In genomic region chr14:90388437-90388836, GRCh38 we compare ENCODE assay signal across 1 cellular context.
TF ChIP-seq lines count a peak whose summit lies in the region.

No MANE protein-coding gene starts in this region.

TF ChIP-seq in SK-N-SH, 30 proteins besides CTCF, POLR2A, EP300 and RAD21 (continued from another document):
- TF ChIP-seq REST (IDR thresholded peaks at IDR 0.05; ENCODE audit: low read depth, low read length) (no peak), SIN3A (IDR thresholded peaks at IDR 0.05; ENCODE audit: borderline replicate concordance, low read depth, low read length) (no peak), NRF1 (IDR thresholded peaks at IDR 0.05; ENCODE audit: low read depth, low read length) (no peak), YY1 (IDR thresholded peaks at IDR 0.05; ENCODE audit: low read depth) (no peak), NFIC (IDR thresholded peaks at IDR 0.05; ENCODE audit: borderline replicate concordance) (no peak), USF1 (IDR thresholded peaks at IDR 0.05; ENCODE audit: borderline replicate concordance, low read depth) (no peak), CHD2 (IDR thresholded peaks at IDR 0.05; ENCODE audit: low read length, partially characterized antibody) (no peak), RXRA (IDR thresholded peaks at IDR 0.05; ENCODE audit: borderline replicate concordance, low read depth) (no peak), GATA2 (CRISPR knock-in tag; IDR thresholded peaks at IDR 0.05) (no peak), MXI1 (IDR thresholded peaks at IDR 0.05; ENCODE audit: low read depth, low read length) (no peak)
